2 cellular contexts compared by ENCODE assay signal in the genomic region with DNA sequence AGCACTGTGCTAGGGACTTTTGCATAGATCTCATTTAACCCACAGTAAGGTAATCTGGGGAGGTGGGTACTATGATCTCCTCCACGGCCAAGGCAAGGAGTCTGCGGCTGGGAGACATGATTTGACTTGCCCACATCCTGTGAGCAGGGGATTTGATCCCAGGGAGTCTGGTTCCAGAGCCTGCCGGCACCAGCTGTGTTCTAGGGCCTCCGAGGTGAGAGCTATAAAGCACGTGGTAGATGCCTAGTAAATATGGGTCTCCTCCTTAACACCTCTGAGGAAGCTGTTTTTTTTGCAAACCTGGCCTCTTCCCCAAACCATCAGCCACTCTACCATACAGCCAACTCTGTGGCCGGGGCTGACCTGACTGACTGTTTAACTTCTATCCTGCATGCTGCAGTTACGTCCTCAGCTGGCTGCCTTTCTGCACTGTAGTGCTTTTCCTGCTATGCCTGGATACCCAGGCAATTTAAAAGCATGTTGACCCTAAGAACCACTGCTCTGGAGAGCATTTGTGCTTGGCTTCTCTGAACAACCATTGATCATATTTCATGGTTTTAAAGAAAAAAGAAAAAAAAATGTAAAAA.
TF ChIP-seq lines count a peak whose summit lies in the region.

No MANE protein-coding gene starts in this region.

TF ChIP-seq in HEK293, 187 proteins besides CTCF, POLR2A, EP300 and RAD21 (continued from another document):
- TF ChIP-seq ZFHX2 (tag by site-specific recombination; conservative IDR thresholded peaks at IDR 0.05) (no peak), ZIC2 (tag by site-specific recombination; IDR thresholded peaks at IDR 0.05) (peak; percentile 56)

TF ChIP-seq in WTC11, 78 proteins besides CTCF, POLR2A, EP300 and RAD21 (continued from another document):
- no peak for TF ChIP-seq SOX15 (CRISPR knock-in tag; IDR thresholded peaks at IDR 0.05)
- TF ChIP-seq, protein P1, sequence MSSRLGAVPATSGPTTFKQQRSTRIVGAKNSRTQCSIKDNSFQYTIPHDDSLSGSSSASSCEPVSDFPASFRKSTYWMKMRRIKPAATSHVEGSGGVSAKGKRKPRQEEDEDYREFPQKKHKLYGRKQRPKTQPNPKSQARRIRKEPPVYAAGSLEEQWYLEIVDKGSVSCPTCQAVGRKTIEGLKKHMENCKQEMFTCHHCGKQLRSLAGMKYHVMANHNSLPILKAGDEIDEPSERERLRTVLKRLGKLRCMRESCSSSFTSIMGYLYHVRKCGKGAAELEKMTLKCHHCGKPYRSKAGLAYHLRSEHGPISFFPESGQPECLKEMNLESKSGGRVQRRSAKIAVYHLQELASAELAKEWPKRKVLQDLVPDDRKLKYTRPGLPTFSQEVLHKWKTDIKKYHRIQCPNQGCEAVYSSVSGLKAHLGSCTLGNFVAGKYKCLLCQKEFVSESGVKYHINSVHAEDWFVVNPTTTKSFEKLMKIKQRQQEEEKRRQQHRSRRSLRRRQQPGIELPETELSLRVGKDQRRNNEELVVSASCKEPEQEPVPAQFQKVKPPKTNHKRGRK (CRISPR knock-in tag; IDR thresholded peaks at IDR 0.05; ENCODE audit: borderline replicate concordance): no peak
- TF ChIP-seq, protein P2, sequence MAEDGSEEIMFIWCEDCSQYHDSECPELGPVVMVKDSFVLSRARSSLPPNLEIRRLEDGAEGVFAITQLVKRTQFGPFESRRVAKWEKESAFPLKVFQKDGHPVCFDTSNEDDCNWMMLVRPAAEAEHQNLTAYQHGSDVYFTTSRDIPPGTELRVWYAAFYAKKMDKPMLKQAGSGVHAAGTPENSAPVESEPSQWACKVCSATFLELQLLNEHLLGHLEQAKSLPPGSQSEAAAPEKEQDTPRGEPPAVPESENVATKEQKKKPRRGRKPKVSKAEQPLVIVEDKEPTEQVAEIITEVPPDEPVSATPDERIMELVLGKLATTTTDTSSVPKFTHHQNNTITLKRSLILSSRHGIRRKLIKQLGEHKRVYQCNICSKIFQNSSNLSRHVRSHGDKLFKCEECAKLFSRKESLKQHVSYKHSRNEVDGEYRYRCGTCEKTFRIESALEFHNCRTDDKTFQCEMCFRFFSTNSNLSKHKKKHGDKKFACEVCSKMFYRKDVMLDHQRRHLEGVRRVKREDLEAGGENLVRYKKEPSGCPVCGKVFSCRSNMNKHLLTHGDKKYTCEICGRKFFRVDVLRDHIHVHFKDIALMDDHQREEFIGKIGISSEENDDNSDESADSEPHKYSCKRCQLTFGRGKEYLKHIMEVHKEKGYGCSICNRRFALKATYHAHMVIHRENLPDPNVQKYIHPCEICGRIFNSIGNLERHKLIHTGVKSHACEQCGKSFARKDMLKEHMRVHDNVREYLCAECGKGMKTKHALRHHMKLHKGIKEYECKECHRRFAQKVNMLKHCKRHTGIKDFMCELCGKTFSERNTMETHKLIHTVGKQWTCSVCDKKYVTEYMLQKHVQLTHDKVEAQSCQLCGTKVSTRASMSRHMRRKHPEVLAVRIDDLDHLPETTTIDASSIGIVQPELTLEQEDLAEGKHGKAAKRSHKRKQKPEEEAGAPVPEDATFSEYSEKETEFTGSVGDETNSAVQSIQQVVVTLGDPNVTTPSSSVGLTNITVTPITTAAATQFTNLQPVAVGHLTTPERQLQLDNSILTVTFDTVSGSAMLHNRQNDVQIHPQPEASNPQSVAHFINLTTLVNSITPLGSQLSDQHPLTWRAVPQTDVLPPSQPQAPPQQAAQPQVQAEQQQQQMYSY (CRISPR knock-in tag; IDR thresholded peaks at IDR 0.05): no peak
- TF ChIP-seq RORB (CRISPR knock-in tag; IDR thresholded peaks at IDR 0.05): no peak
- no peak for TF ChIP-seq ZNF671 (CRISPR knock-in tag; IDR thresholded peaks at IDR 0.05)
- TF ChIP-seq FOXJ3 (CRISPR knock-in tag; IDR thresholded peaks at IDR 0.05; ENCODE audit: borderline replicate concordance): no peak
- TF ChIP-seq NR1H2 (CRISPR knock-in tag; IDR thresholded peaks at IDR 0.05): no peak
TF ChIP-seq in WTC11: peak in this region for 0.
